In the genomic region with DNA sequence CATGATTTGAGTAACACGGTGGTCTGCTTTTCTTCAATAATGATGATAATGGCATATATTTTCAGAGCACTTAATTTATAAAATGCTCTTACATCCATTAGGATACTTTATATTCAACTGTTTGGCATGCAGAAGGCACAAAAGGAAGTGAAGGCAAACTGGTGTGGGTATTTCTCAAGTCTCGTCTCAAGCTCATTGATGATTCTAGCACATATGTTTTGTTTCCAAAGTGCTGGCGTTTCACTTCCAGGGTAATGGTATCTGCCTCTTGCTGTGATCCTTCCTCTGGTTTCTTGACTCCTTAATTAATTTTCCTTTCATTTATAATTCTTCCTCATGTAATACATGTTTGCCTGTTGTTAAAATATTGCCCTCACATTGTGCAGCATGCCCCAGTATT, we compare ENCODE assay signal across 22 cellular contexts.
DNase-seq lines count a peak whose midpoint lies in the region; ATAC-seq and TF ChIP-seq lines count a peak whose summit lies in the region.
"Had no signal": no experiment of that assay in that cellular context is flagged by ENCODE, and none has a peak within 500 bp of the region (broad histone marks: within the 10 kb centered on the region; RNA-seq: fewer than 3 reads in every experiment).

No MANE protein-coding gene starts in this region.

- peaks cover 0 to 8% (median 0%) of the 10 kb centered on the region in 9 donors for H3K9me3 Mint-ChIP-seq in naive thymus-derived CD8-positive, alpha-beta T cell
- H3K9me3 Mint-ChIP-seq: GM23338 had no signal

- POLR2A ChIA-PET in naive thymus-derived CD8-positive, alpha-beta T cell (lab: Charles Lee): no interaction called here

- no peaks in the 10 kb centered on the region for H3K27me3 ChIP-seq in sigmoid colon
- H3K27me3 ChIP-seq: BLaER1, thyroid gland had no signal

- H3K36me3 ChIP-seq in sigmoid colon: no peaks in the 10 kb centered on the region
- H3K36me3 ChIP-seq: BLaER1, thyroid gland had no signal

- DNase-seq in Right ventricle myocardium inferior (ENCODE audit: missing footprints) (no peak), cardiac septum (ENCODE audit: low spot score) (no peak), Right ventricle myocardium superior (no peak), sigmoid colon (no peak), NCI-H524 treated with DMSO at 0.1 percent for 48 hours (lab: John Stamatoyannopoulos, UW) (no peak), GF-D8 (lab: John Stamatoyannopoulos, UW) (no peak)
- no peak for DNase-seq in naive thymus-derived CD8-positive, alpha-beta T cell
- DNase-seq: activated CD4-positive, alpha-beta memory T cell treated with anti-CD3 and anti-CD28 coated beads, Interleukin-2, amount 10 ng/mL, durations not matched to agents 7 days and 5 days; activated T-cell treated with anti-CD3 and anti-CD28 coated beads for 4 hours; amniotic stem cell; Calu3; head of caudate nucleus; NCI-H1417 treated with DMSO at 0.1 percent for 48 hours; NK-92 treated with Interleukin-12 subunit alpha and Interleukin-12 subunit beta, amount 100 ng/mL, for 24 hours; stimulated activated naive CD4-positive, alpha-beta T cell; T1000; thyroid gland had no signal

- no peaks in the 10 kb centered on the region for H3K4me1 ChIP-seq in sigmoid colon
- H3K4me1 ChIP-seq: A549, BLaER1, thyroid gland had no signal

- no peak overlapping the region for H3K4me3 Mint-ChIP-seq in naive thymus-derived CD8-positive, alpha-beta T cell
- H3K4me3 Mint-ChIP-seq: activated CD4-positive, alpha-beta memory T cell treated with anti-CD3 and anti-CD28 coated beads, Interleukin-2, amount 10 ng/mL, durations not matched to agents 7 days and 5 days; GM23338 had no signal

- peaks cover 0 to 42% (median 0%) of the 10 kb centered on the region in 4 donors for H3K4me1 Mint-ChIP-seq in naive thymus-derived CD8-positive, alpha-beta T cell
- H3K4me1 Mint-ChIP-seq: activated CD4-positive, alpha-beta memory T cell treated with anti-CD3 and anti-CD28 coated beads, Interleukin-2, amount 10 ng/mL, durations not matched to agents 7 days and 5 days; GM23338 had no signal

- no peak overlapping the region for H3K4me3 ChIP-seq in sigmoid colon
- H3K4me3 ChIP-seq: A549, BLaER1, coronary artery, GM23338, thyroid gland had no signal

- H3K27ac ChIP-seq in sigmoid colon: peak overlapping the region in 3 of 4 donors; percentile 17 to 58 (median 43)
- H3K27ac ChIP-seq: A549, BLaER1, thyroid gland had no signal

- H3K36me3 Mint-ChIP-seq in naive thymus-derived CD8-positive, alpha-beta T cell: no peaks in the 10 kb centered on the region

- no peaks in the 10 kb centered on the region for H3K9me3 ChIP-seq in sigmoid colon
- H3K9me3 ChIP-seq: A549, BLaER1, thyroid gland had no signal

- ATAC-seq in Right ventricle myocardium inferior (peak; percentile 11), Right ventricle myocardium superior (ENCODE audit: poor library complexity) (peak; percentile 49), HG03196 (IDR thresholded peaks at IDR 0.05; ENCODE audit: unreplicated experiment) (no peak)
- ATAC-seq in naive thymus-derived CD8-positive, alpha-beta T cell: no peak
- ATAC-seq: A549, GM23338 had no signal

- intact Hi-C loops in Right ventricle myocardium inferior (cut with DNase I) (no loop called here), cardiac septum (cut with DNase I) (loop anchor here (10.0 kb wide), 1 partner anchor 80 kb away; no protein-coding TSS in a partner anchor), Right ventricle myocardium superior (cut with DNase I) (no loop called here), sigmoid colon (cut with DNase I) (loop anchor here (10.0 kb wide), 1 partner anchor 980 kb away; no protein-coding TSS in a partner anchor)

- TF ChIP-seq EP300 in sigmoid colon (IDR thresholded peaks at IDR 0.05): no peak

- TF ChIP-seq POLR2A in sigmoid colon (IDR thresholded peaks at IDR 0.05): no peak

- TF ChIP-seq CTCF in sigmoid colon (IDR thresholded peaks at IDR 0.05): no peak

- H3K27me3 Mint-ChIP-seq in naive thymus-derived CD8-positive, alpha-beta T cell: peaks cover 0 to 2% (median 0%) of the 10 kb centered on the region in 5 donors

- no peak overlapping the region for H3K27ac Mint-ChIP-seq in naive thymus-derived CD8-positive, alpha-beta T cell
- H3K27ac Mint-ChIP-seq: activated CD4-positive, alpha-beta memory T cell treated with anti-CD3 and anti-CD28 coated beads, Interleukin-2, amount 10 ng/mL, durations not matched to agents 7 days and 5 days; GM23338 had no signal

- WGBS in sigmoid colon, 2 donors: 86 to 96% methylated on average over 3 of the region's 3 CpGs

Comparison
In these comparisons a context has a peak if more than half of its experiments do, and no peak if none do; other contexts are left out.
1. intact Hi-C loops: an anchor here in cardiac septum (10.0 kb wide) and sigmoid colon (10.0 kb wide); none called in Right ventricle myocardium inferior and Right ventricle myocardium superior.
2. ATAC-seq: peak in Right ventricle myocardium inferior (single experiment) and Right ventricle myocardium superior (single experiment); none in naive thymus-derived CD8-positive, alpha-beta T cell (0 of 2) and HG03196 (single experiment).